16 cellular contexts compared by ENCODE assay signal in genomic region chr1:4169991-4170390, GRCh38.
DNase-seq lines count a peak whose midpoint lies in the region; ATAC-seq and TF ChIP-seq lines count a peak whose summit lies in the region.
"Had no signal": no experiment of that assay in that cellular context is flagged by ENCODE, and none has a peak within 500 bp of the region (broad histone marks: within the 10 kb centered on the region; RNA-seq: fewer than 3 reads in every experiment).

No MANE protein-coding gene starts in this region.

- H3K36me3 ChIP-seq in sigmoid colon (no peaks in the 10 kb centered on the region), esophagus squamous epithelium (no peaks in the 10 kb centered on the region)
- H3K36me3 ChIP-seq: BLaER1 treated with 17β-estradiol and CSF1 and Interleukin-3, amounts not matched to agents 10 nM and 100 nM had no signal

- TF ChIP-seq EP300 in sigmoid colon (IDR thresholded peaks at IDR 0.05): no peak

- no peaks in the 10 kb centered on the region for H3K4me1 Mint-ChIP-seq in activated T-helper 2 cell treated with anti-CD3 and anti-CD28 coated beads, Interferon-gamma antibody, Interleukin-2, Interleukin-4, amounts not matched to agents 10 μg/mL and 5 μg/mL and 100 μg/mL, durations not matched to agents 14 hours and 24 hours and 36 hours (ENCODE audit: low read depth)
- H3K4me1 Mint-ChIP-seq: B cell had no signal

- H3K27me3 Mint-ChIP-seq in activated T-helper 2 cell treated with anti-CD3 and anti-CD28 coated beads, Interferon-gamma antibody, Interleukin-2, Interleukin-4, amounts not matched to agents 10 μg/mL and 5 μg/mL and 100 μg/mL, durations not matched to agents 14 hours and 24 hours and 36 hours (ENCODE audit: low read depth): no peaks in the 10 kb centered on the region

- no peak for TF ChIP-seq CTCF in coronary artery (IDR thresholded peaks at IDR 0.05)
- no peak for TF ChIP-seq CTCF in sigmoid colon (IDR thresholded peaks at IDR 0.05)
- TF ChIP-seq CTCF in esophagus squamous epithelium (IDR thresholded peaks at IDR 0.05): no peak

- intact Hi-C loops in sigmoid colon (cut with DNase I): no loop called here
- intact Hi-C loops in activated T-helper 2 cell treated with anti-CD3 and anti-CD28 coated beads, Interferon-gamma antibody, Interleukin-2, Interleukin-4, amounts not matched to agents 10 μg/mL and 5 μg/mL and 100 μg/mL, durations not matched to agents 14 hours and 24 hours and 36 hours (cut with micrococcal nuclease): no loop called here
- intact Hi-C loops in esophagus squamous epithelium (cut with DNase I): no loop called here

- no peak for ATAC-seq in left lobe of liver
- ATAC-seq: CD8-positive, alpha-beta T cell had no signal

- H3K27ac ChIP-seq in coronary artery (no peak overlapping the region), sigmoid colon (no peak overlapping the region), esophagus squamous epithelium (no peak overlapping the region)
- H3K27ac ChIP-seq: BLaER1 treated with 17β-estradiol and CSF1 and Interleukin-3, amounts not matched to agents 10 nM and 100 nM had no signal

- 75 to 85% methylated on average over 6 of the region's 6 CpGs for WGBS in sigmoid colon, 2 donors
- WGBS in esophagus squamous epithelium, 2 donors: 72 to 78% methylated on average over 6 of the region's 6 CpGs

- H3K36me3 Mint-ChIP-seq in activated T-helper 2 cell treated with anti-CD3 and anti-CD28 coated beads, Interferon-gamma antibody, Interleukin-2, Interleukin-4, amounts not matched to agents 10 μg/mL and 5 μg/mL and 100 μg/mL, durations not matched to agents 14 hours and 24 hours and 36 hours (ENCODE audit: low read depth): no peaks in the 10 kb centered on the region
- H3K36me3 Mint-ChIP-seq: CD8-positive, alpha-beta T cell had no signal

- H3K27ac Mint-ChIP-seq in activated T-helper 2 cell treated with anti-CD3 and anti-CD28 coated beads, Interferon-gamma antibody, Interleukin-2, Interleukin-4, amounts not matched to agents 10 μg/mL and 5 μg/mL and 100 μg/mL, durations not matched to agents 14 hours and 24 hours and 36 hours: no peak overlapping the region
- H3K27ac Mint-ChIP-seq: B cell; CD8-positive, alpha-beta T cell; H9 had no signal

- TF ChIP-seq POLR2A in sigmoid colon (IDR thresholded peaks at IDR 0.05) (no peak), esophagus squamous epithelium (IDR thresholded peaks at IDR 0.05) (no peak)

- H3K9me3 Mint-ChIP-seq in activated T-helper 2 cell treated with anti-CD3 and anti-CD28 coated beads, Interferon-gamma antibody, Interleukin-2, Interleukin-4, amounts not matched to agents 10 μg/mL and 5 μg/mL and 100 μg/mL, durations not matched to agents 14 hours and 24 hours and 36 hours: no peaks in the 10 kb centered on the region
- H3K9me3 Mint-ChIP-seq: CD8-positive, alpha-beta T cell; H9 had no signal

- H3K4me3 ChIP-seq in coronary artery: no peak overlapping the region
- no peak overlapping the region for H3K4me3 ChIP-seq in sigmoid colon
- H3K4me3 ChIP-seq in esophagus squamous epithelium: no peak overlapping the region
- H3K4me3 ChIP-seq: BLaER1 treated with 17β-estradiol and CSF1 and Interleukin-3, amounts not matched to agents 10 nM and 100 nM had no signal

- H3K27me3 ChIP-seq in sigmoid colon (peaks cover 0 to 41% (median 13%) of the 10 kb centered on the region in 3 donors), esophagus squamous epithelium (peaks cover 0 to 63% (median 0%) of the 10 kb centered on the region in 4 donors)
- H3K27me3 ChIP-seq: BLaER1 treated with 17β-estradiol and CSF1 and Interleukin-3, amounts not matched to agents 10 nM and 100 nM had no signal

- DNase-seq in D341Med (ENCODE audit: low spot score): peak; percentile 8
- DNase-seq in coronary artery (ENCODE audit: low spot score): peak; percentile 47
- DNase-seq in left lobe of liver (ENCODE audit: low spot score): peak; percentile 32
- peak; percentile 38 for DNase-seq in sigmoid colon
- no peak for DNase-seq in activated T-helper 2 cell treated with anti-CD3 and anti-CD28 coated beads, Interferon-gamma antibody, Interleukin-2, Interleukin-4, amounts not matched to agents 10 μg/mL and 5 μg/mL and 100 μg/mL, durations not matched to agents 14 hours and 24 hours and 36 hours (ENCODE audit: low spot score)
- no peak for DNase-seq in esophagus squamous epithelium (lab: John Stamatoyannopoulos, UW)
- DNase-seq in SIG-M5 (lab: John Stamatoyannopoulos, UW): no peak
- DNase-seq: Calu3; CD8-positive, alpha-beta T cell; DMS 273 treated with DMSO at 0.1 percent for 48 hours; DMS53; DND-41; EL; H9 had no signal

- H3K4me1 ChIP-seq in sigmoid colon (no peaks in the 10 kb centered on the region), esophagus squamous epithelium (no peaks in the 10 kb centered on the region)

- H3K4me3 Mint-ChIP-seq in activated T-helper 2 cell treated with anti-CD3 and anti-CD28 coated beads, Interferon-gamma antibody, Interleukin-2, Interleukin-4, amounts not matched to agents 10 μg/mL and 5 μg/mL and 100 μg/mL, durations not matched to agents 14 hours and 24 hours and 36 hours (ENCODE audit: low read depth): no peak overlapping the region
- H3K4me3 Mint-ChIP-seq: B cell; CD8-positive, alpha-beta T cell; H9 had no signal

- no peaks in the 10 kb centered on the region for H3K9me3 ChIP-seq in sigmoid colon
- H3K9me3 ChIP-seq in esophagus squamous epithelium: no peaks in the 10 kb centered on the region
- H3K9me3 ChIP-seq: BLaER1 treated with 17β-estradiol and CSF1 and Interleukin-3, amounts not matched to agents 10 nM and 100 nM had no signal

Comparison
In these comparisons a context has a peak if more than half of its experiments do, and no peak if none do; other contexts are left out.
1. DNase-seq: peak in D341Med (single experiment), coronary artery (single experiment), left lobe of liver (single experiment) and sigmoid colon (single experiment); none in activated T-helper 2 cell treated with anti-CD3 and anti-CD28 coated beads, Interferon-gamma antibody, Interleukin-2, Interleukin-4, amounts not matched to agents 10 μg/mL and 5 μg/mL and 100 μg/mL, durations not matched to agents 14 hours and 24 hours and 36 hours (single experiment), esophagus squamous epithelium (single experiment) and SIG-M5 (single experiment).